1 cellular context compared by ENCODE assay signal in genomic region chr16:88681709-88682451, GRCh38.
TF ChIP-seq lines count a peak whose summit lies in the region.

No MANE protein-coding gene starts in this region.

TF ChIP-seq in GM23338, 12 proteins besides CTCF, POLR2A, EP300 and RAD21 (continued from another document):
- TF ChIP-seq NANOG (IDR thresholded peaks at IDR 0.05; ENCODE audit: borderline replicate concordance), result no peak
- no peak for TF ChIP-seq ZNF114 (CRISPR knock-in tag; IDR thresholded peaks at IDR 0.05)
